In the genomic region with DNA sequence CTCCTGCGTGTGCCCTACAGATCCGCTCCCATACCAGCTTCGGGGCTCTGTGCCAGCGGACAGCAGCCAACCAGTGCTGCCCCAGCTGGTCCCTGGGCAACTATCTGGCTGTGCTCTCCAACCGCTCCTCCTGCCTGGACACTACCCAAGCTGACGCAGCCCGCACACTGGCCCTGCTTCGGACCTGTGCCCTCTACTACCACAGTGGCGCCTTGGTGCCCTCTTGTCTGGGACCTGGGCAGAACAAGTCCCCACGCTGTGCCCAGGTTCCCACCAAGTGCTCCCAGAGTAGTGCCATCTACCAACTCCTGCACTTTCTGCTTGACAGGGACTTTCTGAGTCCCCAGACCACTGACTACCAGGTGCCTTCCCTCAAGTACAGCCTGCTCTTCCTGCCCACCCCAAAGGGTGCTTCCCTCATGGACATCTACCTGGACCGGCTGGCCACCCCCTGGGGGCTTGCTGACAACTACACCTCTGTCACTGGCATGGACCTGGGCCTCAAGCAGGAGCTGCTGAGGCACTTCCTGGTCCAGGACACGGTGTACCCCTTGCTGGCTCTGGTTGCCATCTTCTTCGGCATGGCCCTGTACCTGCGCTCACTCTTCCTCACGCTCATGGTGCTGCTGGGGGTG, we compare ENCODE assay signal across 9 cellular contexts. TPM values are rescaled to one million over a fixed set of nuclear protein-coding genes. Genes with fewer than 3 reads are reported as not detected.
A peak's percentile ranks its signal among the peaks of the same experiment; 100 is the strongest.
DNase-seq lines count a peak whose midpoint lies in the region; ATAC-seq and TF ChIP-seq lines count a peak whose summit lies in the region.
"Had no signal": no experiment of that assay in that cellular context is flagged by ENCODE, and none has a peak within 500 bp of the region (broad histone marks: within the 10 kb centered on the region; RNA-seq: fewer than 3 reads in every experiment).

No MANE protein-coding gene starts in this region.

- no peaks in the 10 kb centered on the region for H3K9me3 ChIP-seq in CD4-positive, CD25-positive, alpha-beta regulatory T cell (ENCODE audit: control insufficient read depth in 2 of 2, low read length in 2 of 2)
- no peaks in the 10 kb centered on the region for H3K9me3 ChIP-seq in OCI-LY1 (ENCODE audit: low read length)
- H3K9me3 ChIP-seq in esophagus muscularis mucosa: no peaks in the 10 kb centered on the region

- ATAC-seq in CD4-positive, CD25-positive, alpha-beta regulatory T cell (ENCODE audit: low read depth in 2 of 2): no peak
- ATAC-seq in HG03439 (IDR thresholded peaks at IDR 0.05; ENCODE audit: unreplicated experiment): no peak

- H3K4me1 ChIP-seq in CD4-positive, CD25-positive, alpha-beta regulatory T cell (ENCODE audit: control insufficient read depth, insufficient read depth, low read length, poor library complexity, severe bottlenecking): peaks cover 22% of the 10 kb centered on the region
- peaks cover 13% of the 10 kb centered on the region for H3K4me1 ChIP-seq in OCI-LY1 (ENCODE audit: insufficient read depth, low read length, severe bottlenecking)
- H3K4me1 ChIP-seq in esophagus muscularis mucosa: peaks cover 19 to 25% (median 21%) of the 10 kb centered on the region in 4 donors

- intact Hi-C loops in esophagus muscularis mucosa (cut with DNase I): loop anchor here (5.0 kb wide), 1 partner anchor 45 kb away; a partner anchor contains a TSS

- H3K4me2 ChIP-seq in OCI-LY1 (ENCODE audit: low read length): peak overlapping the region; percentile 93

- no peak for TF ChIP-seq CTCF in OCI-LY1 (IDR thresholded peaks at IDR 0.05; ENCODE audit: low read length)
- no peak for TF ChIP-seq CTCF in esophagus muscularis mucosa (IDR thresholded peaks at IDR 0.05)
- no peak for TF ChIP-seq CTCF in progenitor cell of endocrine pancreas (IDR thresholded peaks at IDR 0.05; ENCODE audit: unreplicated experiment)

- H3K9ac ChIP-seq in OCI-LY1 (ENCODE audit: low read length): peak overlapping the region; percentile 71

- H3K36me3 ChIP-seq in CD4-positive, CD25-positive, alpha-beta regulatory T cell (ENCODE audit: control insufficient read depth, insufficient read depth, low read length): no peaks in the 10 kb centered on the region
- H3K36me3 ChIP-seq in OCI-LY1 (ENCODE audit: insufficient read depth, low read length) (no peaks in the 10 kb centered on the region), esophagus muscularis mucosa (no peaks in the 10 kb centered on the region)
- H3K36me3 ChIP-seq: brain microvascular endothelial cell had no signal

- peak overlapping the region; percentile 39 for H3K4me3 ChIP-seq in CD4-positive, CD25-positive, alpha-beta regulatory T cell (ENCODE audit: low read depth, low read length)
- H3K4me3 ChIP-seq in OCI-LY1 (ENCODE audit: low read depth, low read length, poor library complexity, severe bottlenecking) (peak overlapping the region; percentile 64), esophagus muscularis mucosa (peak overlapping the region; percentile 44 to 54 (median 50))

- H3K27ac Mint-ChIP-seq in CD4-positive, CD25-positive, alpha-beta regulatory T cell: peak overlapping the region; percentile 75 to 88 (median 88)
- H3K27ac Mint-ChIP-seq in progenitor cell of endocrine pancreas: no peak overlapping the region

- peaks cover 6% of the 10 kb centered on the region for H3K36me3 Mint-ChIP-seq in CD4-positive, CD25-positive, alpha-beta regulatory T cell
- H3K36me3 Mint-ChIP-seq in progenitor cell of endocrine pancreas (ENCODE audit: insufficient read depth): no peaks in the 10 kb centered on the region

- H2AFZ ChIP-seq in OCI-LY1 (ENCODE audit: low read length): peak overlapping the region; percentile 91; the same call in 1 of the 2 replicates

- H4K20me1 ChIP-seq in OCI-LY1 (ENCODE audit: insufficient read depth, low read length): no peaks in the 10 kb centered on the region

- no peak for TF ChIP-seq EP300 in esophagus muscularis mucosa (IDR thresholded peaks at IDR 0.05)

- peaks cover 5 to 46% (median 16%) of the 10 kb centered on the region in 4 donors for H3K4me1 Mint-ChIP-seq in CD4-positive, CD25-positive, alpha-beta regulatory T cell
- no peaks in the 10 kb centered on the region for H3K4me1 Mint-ChIP-seq in progenitor cell of endocrine pancreas (ENCODE audit: low read depth)

- peak overlapping the region; percentile 86 to 93 (median 90) for H3K4me3 Mint-ChIP-seq in CD4-positive, CD25-positive, alpha-beta regulatory T cell
- no peak overlapping the region for H3K4me3 Mint-ChIP-seq in progenitor cell of endocrine pancreas (ENCODE audit: low read depth)

- no peaks in the 10 kb centered on the region for H3K27me3 Mint-ChIP-seq in CD4-positive, CD25-positive, alpha-beta regulatory T cell
- peaks cover 70% of the 10 kb centered on the region for H3K27me3 Mint-ChIP-seq in progenitor cell of endocrine pancreas

- no peaks in the 10 kb centered on the region for H3K27me3 ChIP-seq in CD4-positive, CD25-positive, alpha-beta regulatory T cell (ENCODE audit: control insufficient read depth, insufficient read depth, low read length)
- H3K27me3 ChIP-seq in OCI-LY1 (ENCODE audit: insufficient read depth, low read length) (0 out of 2 replicates have a peak, but pooled peaks cover 9% of the 10 kb centered on the region), esophagus muscularis mucosa (no peaks in the 10 kb centered on the region)
- H3K27me3 ChIP-seq: brain microvascular endothelial cell had no signal

- DNase-seq in CD4-positive, CD25-positive, alpha-beta regulatory T cell: no peak
- DNase-seq in esophagus muscularis mucosa (ENCODE audit: extremely low spot score): no peak
- DNase-seq in occipital lobe (lab: John Stamatoyannopoulos, UW): peak; percentile 76
- DNase-seq in HPDE6-E6E7 (ENCODE audit: extremely low spot score): no peak
- no peak for DNase-seq in DMS79 treated with DMSO at 0.1 percent for 48 hours (lab: John Stamatoyannopoulos, UW)
- no peak for DNase-seq in progenitor cell of endocrine pancreas (ENCODE audit: low spot score, unreplicated experiment)

- no peak for TF ChIP-seq POLR2A in esophagus muscularis mucosa (IDR thresholded peaks at IDR 0.05; ENCODE audit: low read depth)

- no peaks in the 10 kb centered on the region for H3F3A ChIP-seq in OCI-LY1 (ENCODE audit: insufficient read depth, low read length)

- H3K9me2 ChIP-seq in OCI-LY1 (ENCODE audit: low read depth, low read length): no peaks in the 10 kb centered on the region

- peaks cover 0 to 1% (median 0%) of the 10 kb centered on the region in 7 donors for H3K9me3 Mint-ChIP-seq in CD4-positive, CD25-positive, alpha-beta regulatory T cell
- no peaks in the 10 kb centered on the region for H3K9me3 Mint-ChIP-seq in progenitor cell of endocrine pancreas (ENCODE audit: low read depth)

- H3K27ac ChIP-seq in CD4-positive, CD25-positive, alpha-beta regulatory T cell (ENCODE audit: insufficient read depth, low read length, poor library complexity, severe bottlenecking): peak overlapping the region; percentile 51
- peak overlapping the region; percentile 35 for H3K27ac ChIP-seq in OCI-LY1 (ENCODE audit: low read depth, low read length, poor library complexity, severe bottlenecking)
- H3K27ac ChIP-seq in esophagus muscularis mucosa (replicated peaks in 1 of 4): peak overlapping the region in 2 of 4 donors; percentile 28 to 48
- H3K27ac ChIP-seq: brain microvascular endothelial cell had no signal

- WGBS in esophagus muscularis mucosa: 80% methylated on average over 10 of the region's 15 CpGs

- H3K79me2 ChIP-seq in OCI-LY1 (ENCODE audit: insufficient read depth, low read length): no peaks in the 10 kb centered on the region

RNA-seq across cellular contexts. Expression of a gene that starts 9.1 kb away (rescaled TPM):
- total RNA-seq in CD4-positive, CD25-positive, alpha-beta regulatory T cell: 0.22 TPM
- polyA plus RNA-seq in CD4-positive, CD25-positive, alpha-beta regulatory T cell: under 1 TPM; 0.10 to 0.54 (median 0.21) TPM
- under 1 TPM; 0.13 to 0.42 (median 0.26) TPM for total RNA-seq in esophagus muscularis mucosa
- total RNA-seq in occipital lobe: 9.2 TPM
- 1.0 and 3.2 TPM in 2 replicates for total RNA-seq in progenitor cell of endocrine pancreas

RNA-seq across cellular contexts. Expression of a gene that starts 15.4 kb away (rescaled TPM):
- 10.5 TPM for total RNA-seq in CD4-positive, CD25-positive, alpha-beta regulatory T cell
- 1 to 10 TPM; 3.3 to 6.1 (median 4.4) TPM for polyA plus RNA-seq in CD4-positive, CD25-positive, alpha-beta regulatory T cell
- 10 to 100 TPM in 1 of 4 donors, 1 to 10 TPM in 3; 4.6 to 15.6 (median 6.4) TPM for total RNA-seq in esophagus muscularis mucosa
- total RNA-seq in occipital lobe: 17.8 TPM
- total RNA-seq in progenitor cell of endocrine pancreas: 44.8 and 46.2 TPM in 2 replicates

RNA-seq across cellular contexts. Expression of a gene that starts 16.3 kb away (rescaled TPM):
- not detected for total RNA-seq in CD4-positive, CD25-positive, alpha-beta regulatory T cell
- polyA plus RNA-seq in CD4-positive, CD25-positive, alpha-beta regulatory T cell: not detected
- total RNA-seq in esophagus muscularis mucosa (1 to 10 TPM in 1 of 4 donors, not detected in 3; 1.8 TPM), occipital lobe (not detected), progenitor cell of endocrine pancreas (0.79 TPM in 1 of 2 replicates, not detected in the other)

RNA-seq across cellular contexts. Expression of a gene that starts 26.4 kb away (rescaled TPM):
- total RNA-seq in CD4-positive, CD25-positive, alpha-beta regulatory T cell: 3.7 TPM
- under 1 TPM in 1 of 4 donors, not detected in 3; 0.10 TPM for polyA plus RNA-seq in CD4-positive, CD25-positive, alpha-beta regulatory T cell
- total RNA-seq in esophagus muscularis mucosa (10 to 100 TPM; 22.9 to 82.6 (median 56.3) TPM), occipital lobe (1.6 TPM), progenitor cell of endocrine pancreas (0.07 and 0.11 TPM in 2 replicates)

RNA-seq across cellular contexts. Expression of a gene that starts 38.4 kb away (rescaled TPM):
- total RNA-seq in CD4-positive, CD25-positive, alpha-beta regulatory T cell: 40.2 TPM
- 10 to 100 TPM; 25.0 to 36.3 (median 32.4) TPM for polyA plus RNA-seq in CD4-positive, CD25-positive, alpha-beta regulatory T cell
- total RNA-seq in esophagus muscularis mucosa (10 to 100 TPM; 38.8 to 50.7 (median 44.7) TPM), occipital lobe (22.1 TPM), progenitor cell of endocrine pancreas (82.0 and 93.0 TPM in 2 replicates)
